ENCODE assay signal across 10 cellular contexts in the genomic region with DNA sequence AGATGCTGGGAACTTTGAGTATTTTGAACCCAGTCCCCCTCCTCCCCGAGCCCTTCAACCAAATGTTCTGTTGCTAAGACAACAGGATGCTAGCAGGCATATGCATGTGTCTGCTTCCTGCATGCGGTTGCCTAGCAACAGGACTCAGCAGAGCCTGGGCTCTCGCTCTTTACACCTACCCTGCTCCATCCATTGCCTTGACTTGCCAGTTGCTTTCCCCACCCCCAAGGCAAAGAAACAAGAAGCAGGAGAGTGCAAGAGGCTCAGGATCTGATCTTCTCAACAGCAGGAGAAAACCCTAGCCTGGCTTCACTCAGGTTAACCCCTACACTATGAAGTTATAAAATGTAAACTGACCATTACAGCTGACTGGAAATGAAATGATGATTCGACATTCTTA.
DNase-seq lines count a peak whose midpoint lies in the region; ATAC-seq lines count a peak whose summit lies in the region.
"Had no signal": no experiment of that assay in that cellular context is flagged by ENCODE, and none has a peak within 500 bp of the region (broad histone marks: within the 10 kb centered on the region; RNA-seq: fewer than 3 reads in every experiment).

No MANE protein-coding gene starts in this region.

- H3K9me3 ChIP-seq in MG63 (no peaks in the 10 kb centered on the region), right cardiac atrium (ENCODE audit: control insufficient read depth, low read length) (no peaks in the 10 kb centered on the region)
- H3K9me3 ChIP-seq: upper lobe of left lung had no signal

- 20% methylated on average over 4 of the region's 4 CpGs for WGBS in right cardiac atrium

- no peaks in the 10 kb centered on the region for H3K4me1 ChIP-seq in right cardiac atrium (ENCODE audit: control insufficient read depth, insufficient read depth, low read length)
- H3K4me1 ChIP-seq: upper lobe of left lung had no signal

- H3K27ac ChIP-seq in right cardiac atrium (ENCODE audit: low read length), result no peak overlapping the region
- H3K27ac ChIP-seq: upper lobe of left lung had no signal

- ATAC-seq in GM19023 (IDR thresholded peaks at IDR 0.05; ENCODE audit: unreplicated experiment) (peak; percentile 80), HG02973 (IDR thresholded peaks at IDR 0.05; ENCODE audit: unreplicated experiment) (peak; percentile 85), right cardiac atrium (no peak)
- ATAC-seq: activated naive CD4-positive, alpha-beta T cell treated with anti-CD3 and anti-CD28 coated beads, Interleukin-2, amount 50 U/mL, for 72 hours had no signal

- no peaks in the 10 kb centered on the region for H3K36me3 ChIP-seq in MG63
- H3K36me3 ChIP-seq: upper lobe of left lung had no signal

- H3K4me3 ChIP-seq in MG63 (no peak overlapping the region), right cardiac atrium (ENCODE audit: low read length) (no peak overlapping the region)
- H3K4me3 ChIP-seq: upper lobe of left lung had no signal

- H3K27me3 ChIP-seq in MG63, result peaks cover 18% of the 10 kb centered on the region
- no peaks in the 10 kb centered on the region for H3K27me3 ChIP-seq in right cardiac atrium (ENCODE audit: control insufficient read depth, insufficient read depth)
- H3K27me3 ChIP-seq: upper lobe of left lung had no signal

- DNase-seq in NCI-H526 (lab: John Stamatoyannopoulos, UW) (peak; percentile 13 to 60), medulla oblongata (ENCODE audit: extremely low spot score) (peak; percentile 16), MG63 (no peak), ACHN (no peak), right cardiac atrium (no peak), DMS114 treated with DMSO at 0.1 percent for 48 hours (lab: John Stamatoyannopoulos, UW; ENCODE audit: unreplicated experiment) (no peak)
- DNase-seq: upper lobe of left lung had no signal

- intact Hi-C loops in right cardiac atrium (cut with DNase I), result no loop called here

- in situ Hi-C loops in ACHN (cut with HindIII; ENCODE audit: low pct_ligation_motif_present, low pct_unique_long_range_greater_than_20kb, low sequenced_read_pairs), result no loop called here

Comparison
In these comparisons a context has a peak if more than half of its experiments do, and no peak if none do; other contexts are left out.
1. ATAC-seq: peak in GM19023 (single experiment) and HG02973 (single experiment); none in right cardiac atrium (0 of 2).
2. DNase-seq: peak in NCI-H526 (2 of 2) and medulla oblongata (single experiment); none in MG63 (single experiment), ACHN (single experiment), right cardiac atrium (0 of 3) and DMS114 treated with DMSO at 0.1 percent for 48 hours (single experiment).